15 cellular contexts compared by ENCODE assay signal in genomic region chrX:17024896-17025295, GRCh38.
A peak's percentile ranks its signal among the peaks of the same experiment; 100 is the strongest.
DNase-seq lines count a peak whose midpoint lies in the region; TF ChIP-seq lines count a peak whose summit lies in the region.
"Had no signal": no experiment of that assay in that cellular context is flagged by ENCODE, and none has a peak within 500 bp of the region (broad histone marks: within the 10 kb centered on the region; RNA-seq: fewer than 3 reads in every experiment).

No MANE protein-coding gene starts in this region.

- TF ChIP-seq CTCF in choroid plexus epithelial cell (conservative IDR thresholded peaks at IDR 0.05; ENCODE audit: low read depth, low read length) (no peak), stomach (IDR thresholded peaks at IDR 0.05) (no peak), ascending aorta (IDR thresholded peaks at IDR 0.05) (no peak)

- H3K4me3 ChIP-seq in choroid plexus epithelial cell (ENCODE audit: low read depth, low read length) = no peak overlapping the region
- no peak overlapping the region for H3K4me3 ChIP-seq in mucosa of stomach (ENCODE audit: low read length)
- no peak overlapping the region for H3K4me3 ChIP-seq in stomach
- H3K4me3 ChIP-seq in ascending aorta = no peak overlapping the region
- H3K4me3 ChIP-seq: heart right ventricle, lung had no signal

- intact Hi-C loops in stomach (cut with DNase I; ENCODE audit: low total_unique reads) = no loop called here
- intact Hi-C loops in ascending aorta (cut with DNase I) = no loop called here

- H3K4me1 ChIP-seq in mucosa of stomach (ENCODE audit: control insufficient read depth, insufficient read depth, low read length) (peaks cover 22% of the 10 kb centered on the region), stomach (peaks cover 0 to 14% (median 9%) of the 10 kb centered on the region in 4 donors), ascending aorta (peaks cover 0 to 6% of the 10 kb centered on the region in 2 donors)
- H3K4me1 ChIP-seq: heart right ventricle had no signal

- 30 to 79% (median 48%) methylated on average over 10 to 11 of the region's 11 CpGs for WGBS in stomach, 5 donors

- DNase-seq in DMS79 treated with DMSO at 0.1 percent for 48 hours (lab: John Stamatoyannopoulos, UW) = peak; percentile 19
- DNase-seq in NCI-H510A (lab: John Stamatoyannopoulos, UW) = peak; percentile 28
- DNase-seq in choroid plexus epithelial cell (ENCODE audit: low read depth) = peak; percentile 39
- no peak for DNase-seq in HCEC 1CT
- DNase-seq in stomach = no peak
- DNase-seq in ascending aorta (ENCODE audit: low spot score in 2 of 2) = no peak
- no peak for DNase-seq in CD1c-positive myeloid dendritic cell (ENCODE audit: extremely low spot score)
- DNase-seq: activated CD4-positive, alpha-beta T cell treated with anti-CD3 and anti-CD28 coated beads for 48 hours; brain microvascular endothelial cell; GF-D8; heart right ventricle; NCI-H1694; T-cell had no signal

- H3K27me3 ChIP-seq in mucosa of stomach (ENCODE audit: control insufficient read depth, insufficient read depth, low read length) (no peaks in the 10 kb centered on the region), stomach (no peaks in the 10 kb centered on the region), ascending aorta (no peaks in the 10 kb centered on the region)
- H3K27me3 ChIP-seq: brain microvascular endothelial cell had no signal

- H3K27ac ChIP-seq in stomach = peak overlapping the region in 2 of 5 donors; percentile 17 to 42
- H3K27ac ChIP-seq in ascending aorta = no peak overlapping the region
- H3K27ac ChIP-seq: brain microvascular endothelial cell, heart right ventricle had no signal

- H3K36me3 ChIP-seq in mucosa of stomach (ENCODE audit: control insufficient read depth, insufficient read depth, low read length) = no peaks in the 10 kb centered on the region
- no peaks in the 10 kb centered on the region for H3K36me3 ChIP-seq in stomach
- no peaks in the 10 kb centered on the region for H3K36me3 ChIP-seq in ascending aorta
- H3K36me3 ChIP-seq: brain microvascular endothelial cell, heart right ventricle had no signal

- no peak for TF ChIP-seq POLR2A in stomach (IDR thresholded peaks at IDR 0.05)

- H3K9me3 ChIP-seq in mucosa of stomach (ENCODE audit: control insufficient read depth, low read length) = no peaks in the 10 kb centered on the region
- H3K9me3 ChIP-seq in stomach = no peaks in the 10 kb centered on the region
- H3K9me3 ChIP-seq in ascending aorta = no peaks in the 10 kb centered on the region
- H3K9me3 ChIP-seq: heart right ventricle had no signal

- no peak for TF ChIP-seq EP300 in stomach (IDR thresholded peaks at IDR 0.05)

- peak overlapping the region; percentile 15 for H3K9ac ChIP-seq in mucosa of stomach (ENCODE audit: low read length)

Comparison
In these comparisons a context has a peak if more than half of its experiments do, and no peak if none do; other contexts are left out.
1. DNase-seq: peak in DMS79 treated with DMSO at 0.1 percent for 48 hours (single experiment), NCI-H510A (single experiment) and choroid plexus epithelial cell (single experiment); none in HCEC 1CT (single experiment), stomach (single experiment), ascending aorta (0 of 2) and CD1c-positive myeloid dendritic cell (single experiment).